In genomic region chr1:152182942-152183341, GRCh38 we compare ENCODE assay signal across 8 cellular contexts. TPM values are rescaled to one million over a fixed set of nuclear protein-coding genes. Genes with fewer than 3 reads are reported as not detected.
DNase-seq lines count a peak whose midpoint lies in the region; ATAC-seq and TF ChIP-seq lines count a peak whose summit lies in the region.

No MANE protein-coding gene starts in this region.

- no peaks in the 10 kb centered on the region; the same call in 1 of the 2 replicates for H3K27me3 ChIP-seq in BJ (ENCODE audit: control insufficient read depth, insufficient read depth, low read length)

- TF ChIP-seq CTCF in BJ (IDR thresholded peaks at IDR 0.05; ENCODE audit: insufficient read depth, low read depth, low read length) (no peak), MCF 10A (IDR thresholded peaks at IDR 0.05; ENCODE audit: unreplicated experiment) (no peak)

- no TSS peak for BruUV-seq in MCF 10A (replicated peaks; lab: Mats Ljungman, UMichigan)

- peaks cover 64% of the 10 kb centered on the region for H3K4me1 Mint-ChIP-seq in MCF 10A (ENCODE audit: insufficient read depth, unreplicated experiment)

- H3K27me3 Mint-ChIP-seq in MCF 10A (ENCODE audit: insufficient read depth, unreplicated experiment) = no peaks in the 10 kb centered on the region

- no peak for ATAC-seq in HG03175 (IDR thresholded peaks at IDR 0.05; ENCODE audit: unreplicated experiment)

- peak; percentile 40 for DNase-seq in BJ (ENCODE audit: low read depth)
- peak; percentile 92 for DNase-seq in HT1080 (ENCODE audit: low read depth)
- peak; percentile 95 for DNase-seq in MCF 10A (ENCODE audit: unreplicated experiment)
- peak; percentile 74 for DNase-seq in myocyte (ENCODE audit: low read depth)
- no peak for DNase-seq in NCI-H2081 treated with DMSO at 0.1 percent for 48 hours (lab: John Stamatoyannopoulos, UW)
- DNase-seq in cortex of kidney (lab: John Stamatoyannopoulos, UW) = no peak
- DNase-seq in NCI-H524 (lab: John Stamatoyannopoulos, UW) = no peak

- H3K27ac Mint-ChIP-seq in MCF 10A (ENCODE audit: low read depth, unreplicated experiment) = peak overlapping the region; percentile 82

- H3K9me3 Mint-ChIP-seq in MCF 10A (ENCODE audit: unreplicated experiment) = no peaks in the 10 kb centered on the region

- no peak overlapping the region for H3K4me3 ChIP-seq in BJ (ENCODE audit: low read depth, low read length)

- H3K4me3 Mint-ChIP-seq in MCF 10A (ENCODE audit: unreplicated experiment) = peak overlapping the region; percentile 9

- H3K36me3 ChIP-seq in BJ (ENCODE audit: control insufficient read depth, insufficient read depth, low read length) = no peaks in the 10 kb centered on the region

- POLR2A ChIA-PET in BJ (lab: Charles Lee) (no interaction called here), MCF 10A (lab: Yijun Ruan, JAX) (interaction anchor here (0.8 to 14.6 kb wide), 20 partner anchors 13 to 274 kb away, joined by 3 to 503 read pairs (median 11); partner anchors contain the start of genes S100A10, S100A11 and THEM4)

- no peaks in the 10 kb centered on the region for H3K36me3 Mint-ChIP-seq in MCF 10A (ENCODE audit: insufficient read depth, unreplicated experiment)

- intact Hi-C loops in MCF 10A (cut with micrococcal nuclease) = loop anchor here (1.0 to 10.0 kb wide), 2 partner anchors 15 to 248 kb away; no protein-coding TSS in a partner anchor

- CTCF ChIA-PET in BJ (lab: Yijun Ruan, JAX) = interaction anchor here (1.2 to 10.9 kb wide), 11 partner anchors 11 to 276 kb away, joined by 3 to 276 read pairs (median 68); no protein-coding TSS in a partner anchor
- CTCF ChIA-PET in MCF 10A (lab: Yijun Ruan, JAX) = interaction anchor here (0.6 to 16.4 kb wide), 20 partner anchors 13 to 276 kb away, joined by 3 to 517 read pairs (median 30); partner anchors contain the start of gene S100A11

RNA-seq across cellular contexts. Expression of gene RPTN, which starts 23.9 kb away (rescaled TPM):
- polyA plus RNA-seq in BJ (2011; rRNA removed) = not detected in 2 replicates
- not detected in 2 replicates for polyA minus RNA-seq in BJ (2011; rRNA and poly(A)+ RNA removed)
- not detected in 2 replicates for total RNA-seq in HT1080 (2014; rRNA removed; shearing (Covaris generic))
- polyA plus RNA-seq in HT1080 (2015; cell fraction: cytosol; rRNA removed) = 0.03 TPM in 1 of 2 replicates, not detected in the other
- polyA plus RNA-seq in HT1080 (2015; cell fraction: nucleus; rRNA removed) = not detected in 2 replicates
- total RNA-seq in MCF 10A (2022) (not detected in 2 replicates), myocyte (1.0 and 1.9 TPM in 2 replicates)
- polyA plus RNA-seq in myocyte (2012) = 0.18 TPM

RNA-seq across cellular contexts. Expression of gene HRNR, which starts 41.1 kb away (rescaled TPM):
- polyA plus RNA-seq in BJ (2011; rRNA removed) = not detected in 2 replicates
- polyA minus RNA-seq in BJ (2011; rRNA and poly(A)+ RNA removed) = under 0.01 TPM in 1 of 2 replicates, not detected in the other
- not detected in 2 replicates for total RNA-seq in HT1080 (2014; rRNA removed; shearing (Covaris generic))
- polyA plus RNA-seq in HT1080 (2015; cell fraction: cytosol; rRNA removed) = not detected in 2 replicates
- polyA plus RNA-seq in HT1080 (2015; cell fraction: nucleus; rRNA removed) = not detected in 2 replicates
- total RNA-seq in MCF 10A (2022) (not detected in 2 replicates), myocyte (not detected in 2 replicates)
- polyA plus RNA-seq in myocyte (2012) = 0.16 TPM

Comparison
In these comparisons a context has a peak if more than half of its experiments do, and no peak if none do; other contexts are left out.
1. DNase-seq: peak in BJ (single experiment), HT1080 (single experiment), MCF 10A (single experiment) and myocyte (single experiment); none in NCI-H2081 treated with DMSO at 0.1 percent for 48 hours (single experiment), cortex of kidney (single experiment) and NCI-H524 (0 of 2).